In the genomic region with DNA sequence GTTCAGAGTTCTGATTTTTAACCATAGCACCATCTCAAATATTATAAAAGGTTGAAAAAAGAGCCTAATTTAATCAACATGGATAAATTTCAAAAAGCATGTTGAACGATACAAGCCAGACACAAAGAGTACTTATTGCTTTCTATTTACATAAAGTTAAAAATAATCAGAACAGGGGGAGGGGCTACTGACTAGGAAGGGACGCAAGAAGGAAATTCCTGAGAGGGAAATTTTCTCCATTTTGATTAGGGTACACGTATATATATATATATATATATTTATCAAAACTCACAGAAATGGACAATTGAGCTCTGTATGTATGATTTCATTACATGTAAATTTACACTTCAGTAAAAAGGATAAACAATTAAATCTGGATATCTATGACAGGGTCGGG, we compare ENCODE assay signal across 8 cellular contexts. TPM values are rescaled to one million over a fixed set of nuclear protein-coding genes. Genes with fewer than 3 reads are reported as not detected.
DNase-seq lines count a peak whose midpoint lies in the region; FAIRE-seq and TF ChIP-seq lines count a peak whose summit lies in the region.

No MANE protein-coding gene starts in this region.

- H3K27ac ChIP-seq in astrocyte (ENCODE audit: low read depth, low read length) (peak overlapping the region; percentile 83), kidney (ENCODE audit: low read depth in 2 of 2, low read length in 2 of 2) (no peak overlapping the region)

- H3K4me3 ChIP-seq in astrocyte (ENCODE audit: insufficient read depth, low read depth, low read length) (peak overlapping the region; percentile 82), kidney (ENCODE audit: low read length in 2 of 2) (peak overlapping the region; percentile 77 to 78)

- peak overlapping the region; percentile 71 for H2AFZ ChIP-seq in astrocyte (ENCODE audit: low read depth, low read length)

- H3K4me3 Mint-ChIP-seq in activated T-cell treated with anti-CD3 and anti-CD28 coated beads, Interleukin-2, amount 50 U/mL, for 24 hours = peak overlapping the region; percentile 85
- peak overlapping the region; percentile 89 for H3K4me3 Mint-ChIP-seq in astrocyte (ENCODE audit: unreplicated experiment)

- peak overlapping the region; percentile 95 for H3K4me2 ChIP-seq in astrocyte (ENCODE audit: low read length)

- H3K27me3 ChIP-seq in astrocyte (ENCODE audit: insufficient read depth, low read length) = no peaks in the 10 kb centered on the region

- no peaks in the 10 kb centered on the region for H3K4me1 ChIP-seq in astrocyte (ENCODE audit: insufficient read depth, low read length)
- peaks cover 0 to 6% of the 10 kb centered on the region in 2 donors for H3K4me1 ChIP-seq in kidney (ENCODE audit: control insufficient read depth in 1 of 2, insufficient read depth in 1 of 2, low read depth in 1 of 2, low read length in 2 of 2)

- H3K27ac Mint-ChIP-seq in activated T-cell treated with anti-CD3 and anti-CD28 coated beads, Interleukin-2, amount 50 U/mL, for 24 hours = peak overlapping the region; percentile 93
- H3K27ac Mint-ChIP-seq in astrocyte (ENCODE audit: unreplicated experiment) = peak overlapping the region; percentile 94

- no peaks in the 10 kb centered on the region for H3K9me3 Mint-ChIP-seq in activated T-cell treated with anti-CD3 and anti-CD28 coated beads, Interleukin-2, amount 50 U/mL, for 24 hours
- H3K9me3 Mint-ChIP-seq in astrocyte (ENCODE audit: unreplicated experiment) = no peaks in the 10 kb centered on the region

- H3K9me3 ChIP-seq in astrocyte (ENCODE audit: insufficient read depth, low read depth, low read length) (no peaks in the 10 kb centered on the region), kidney (ENCODE audit: control insufficient read depth in 1 of 2, low read length in 2 of 2) (no peaks in the 10 kb centered on the region)

- H4K20me1 ChIP-seq in astrocyte (ENCODE audit: insufficient read depth, low read length) = no peaks in the 10 kb centered on the region

- H3K27me3 Mint-ChIP-seq in activated T-cell treated with anti-CD3 and anti-CD28 coated beads, Interleukin-2, amount 50 U/mL, for 24 hours = peaks cover 20% of the 10 kb centered on the region
- no peaks in the 10 kb centered on the region for H3K27me3 Mint-ChIP-seq in astrocyte (ENCODE audit: low read depth, unreplicated experiment)

- no peaks in the 10 kb centered on the region for H3K36me3 ChIP-seq in astrocyte (ENCODE audit: insufficient read depth, low read length)
- no peaks in the 10 kb centered on the region for H3K36me3 ChIP-seq in kidney (ENCODE audit: control insufficient read depth in 1 of 2, insufficient read depth in 2 of 2, low read length in 2 of 2)

- peaks cover 3% of the 10 kb centered on the region for H3K36me3 Mint-ChIP-seq in activated T-cell treated with anti-CD3 and anti-CD28 coated beads, Interleukin-2, amount 50 U/mL, for 24 hours (ENCODE audit: low read depth)
- no peaks in the 10 kb centered on the region for H3K36me3 Mint-ChIP-seq in astrocyte (ENCODE audit: low read depth, unreplicated experiment)

- peaks cover 19% of the 10 kb centered on the region for H3K79me2 ChIP-seq in astrocyte (ENCODE audit: insufficient read depth, low read length)

- FAIRE-seq in astrocyte (lab: Jason Lieb, UNC) = no peak
- FAIRE-seq in kidney (lab: Jason Lieb, UNC) = no peak

- DNase-seq in activated T-cell treated with anti-CD3 and anti-CD28 coated beads, Interleukin-2, amount 50 U/mL, for 24 hours = no peak
- DNase-seq in activated T-cell treated with anti-CD3 and anti-CD28 coated beads, Interleukin-2, amount 50 U/mL, for 1 hour = no peak
- DNase-seq in LHCN-M2 (ENCODE audit: low read depth) (peak; percentile 24), astrocyte (ENCODE audit: low read depth) (peak; percentile 6), kidney (no peak), superior temporal gyrus (ENCODE audit: extremely low spot score) (peak; percentile 12), NCI-H524 treated with DMSO at 0.1 percent for 48 hours (lab: John Stamatoyannopoulos, UW) (no peak), COR-L47 (lab: John Stamatoyannopoulos, UW) (no peak)

- H3K9ac ChIP-seq in astrocyte (ENCODE audit: low read length) (peak overlapping the region; percentile 94), kidney (ENCODE audit: low read length in 2 of 2) (peak overlapping the region in 1 of 2 donors; percentile 78)

- intact Hi-C loops in kidney (cut with DNase I) = no loop called here

- H3K4me1 Mint-ChIP-seq in activated T-cell treated with anti-CD3 and anti-CD28 coated beads, Interleukin-2, amount 50 U/mL, for 24 hours (ENCODE audit: low read depth) = peaks cover 17% of the 10 kb centered on the region
- no peaks in the 10 kb centered on the region for H3K4me1 Mint-ChIP-seq in astrocyte (ENCODE audit: low read depth, unreplicated experiment)

- no peak for TF ChIP-seq CTCF in astrocyte (IDR thresholded peaks at IDR 0.05; ENCODE audit: insufficient read depth, low read depth, low read length)
- no peak for TF ChIP-seq CTCF in kidney (IDR thresholded peaks at IDR 0.05; ENCODE audit: borderline replicate concordance, extremely low read depth, insufficient read depth)

RNA-seq across cellular contexts. Expression of a gene that starts 0.5 kb away (rescaled TPM):
- total RNA-seq in LHCN-M2 (2014; rRNA removed) = 9.4 and 11.1 TPM in 2 replicates
- 7.9 TPM for polyA plus RNA-seq in LHCN-M2 (2012)
- 18.8 and 19.8 TPM in 2 replicates for total RNA-seq in astrocyte
- total RNA-seq in kidney = 13.4 TPM
- polyA plus RNA-seq in kidney (ENCODE audit: insufficient read depth, low read depth, low replicate concordance) = 4.9 TPM

RNA-seq across cellular contexts. Expression of a gene that starts 16.9 kb away (rescaled TPM):
- total RNA-seq in LHCN-M2 (2014; rRNA removed) (1.8 and 1.9 TPM in 2 replicates), astrocyte (2.0 and 3.4 TPM in 2 replicates), kidney (2.3 TPM)
- polyA plus RNA-seq in LHCN-M2 (2012) = 1.0 TPM
- polyA plus RNA-seq in kidney (ENCODE audit: insufficient read depth, low read depth, low replicate concordance) = 0.58 TPM

Comparison
In these comparisons a context has a peak if more than half of its experiments do, and no peak if none do; other contexts are left out.
1. DNase-seq: peak in LHCN-M2 (single experiment), astrocyte (single experiment) and superior temporal gyrus (single experiment); none in activated T-cell treated with anti-CD3 and anti-CD28 coated beads, Interleukin-2, amount 50 U/mL, for 24 hours (single experiment), activated T-cell treated with anti-CD3 and anti-CD28 coated beads, Interleukin-2, amount 50 U/mL, for 1 hour (single experiment), kidney (single experiment), NCI-H524 treated with DMSO at 0.1 percent for 48 hours (single experiment) and COR-L47 (single experiment).